2 cellular contexts compared by ENCODE assay signal in the genomic region with DNA sequence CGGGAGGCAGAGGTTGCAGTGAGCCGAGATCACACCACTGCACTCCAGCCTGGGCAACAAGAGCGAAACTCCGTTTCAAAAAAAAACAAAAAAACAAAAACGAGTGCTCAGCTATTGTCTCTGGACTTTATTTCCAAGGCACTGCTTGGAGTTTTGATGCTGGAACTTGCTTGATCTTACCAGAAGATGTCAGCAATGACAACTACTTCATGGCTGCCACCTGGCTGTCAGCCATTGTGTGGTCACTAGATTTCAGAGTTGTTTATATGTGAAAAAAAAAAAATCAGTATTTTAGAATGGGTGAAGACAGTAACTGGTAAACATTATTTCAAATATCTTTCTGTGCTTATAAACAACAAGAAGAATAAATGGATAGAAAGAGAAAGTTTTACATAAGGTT.
TF ChIP-seq lines count a peak whose summit lies in the region.

No MANE protein-coding gene starts in this region.

TF ChIP-seq in GM12878, 131 proteins besides CTCF, POLR2A, EP300 and RAD21:
- TF ChIP-seq YY1 (IDR thresholded peaks at IDR 0.05; ENCODE audit: low read depth, low read length) (peak; percentile 77), SKIL (IDR thresholded peaks at IDR 0.05; ENCODE audit: low read depth, poor library complexity, severe bottlenecking) (no peak), ZNF384 (IDR thresholded peaks at IDR 0.05; ENCODE audit: borderline replicate concordance, low read depth, low read length) (no peak), PAX5 (IDR thresholded peaks at IDR 0.05; ENCODE audit: borderline replicate concordance, low read depth, low read length) (no peak)

TF ChIP-seq in neural cell, 6 proteins besides CTCF, POLR2A, EP300 and RAD21:
- peak; percentile 78 for TF ChIP-seq SMC3 (conservative IDR thresholded peaks at IDR 0.05; ENCODE audit: poor library complexity)
- TF ChIP-seq, protein P1, sequence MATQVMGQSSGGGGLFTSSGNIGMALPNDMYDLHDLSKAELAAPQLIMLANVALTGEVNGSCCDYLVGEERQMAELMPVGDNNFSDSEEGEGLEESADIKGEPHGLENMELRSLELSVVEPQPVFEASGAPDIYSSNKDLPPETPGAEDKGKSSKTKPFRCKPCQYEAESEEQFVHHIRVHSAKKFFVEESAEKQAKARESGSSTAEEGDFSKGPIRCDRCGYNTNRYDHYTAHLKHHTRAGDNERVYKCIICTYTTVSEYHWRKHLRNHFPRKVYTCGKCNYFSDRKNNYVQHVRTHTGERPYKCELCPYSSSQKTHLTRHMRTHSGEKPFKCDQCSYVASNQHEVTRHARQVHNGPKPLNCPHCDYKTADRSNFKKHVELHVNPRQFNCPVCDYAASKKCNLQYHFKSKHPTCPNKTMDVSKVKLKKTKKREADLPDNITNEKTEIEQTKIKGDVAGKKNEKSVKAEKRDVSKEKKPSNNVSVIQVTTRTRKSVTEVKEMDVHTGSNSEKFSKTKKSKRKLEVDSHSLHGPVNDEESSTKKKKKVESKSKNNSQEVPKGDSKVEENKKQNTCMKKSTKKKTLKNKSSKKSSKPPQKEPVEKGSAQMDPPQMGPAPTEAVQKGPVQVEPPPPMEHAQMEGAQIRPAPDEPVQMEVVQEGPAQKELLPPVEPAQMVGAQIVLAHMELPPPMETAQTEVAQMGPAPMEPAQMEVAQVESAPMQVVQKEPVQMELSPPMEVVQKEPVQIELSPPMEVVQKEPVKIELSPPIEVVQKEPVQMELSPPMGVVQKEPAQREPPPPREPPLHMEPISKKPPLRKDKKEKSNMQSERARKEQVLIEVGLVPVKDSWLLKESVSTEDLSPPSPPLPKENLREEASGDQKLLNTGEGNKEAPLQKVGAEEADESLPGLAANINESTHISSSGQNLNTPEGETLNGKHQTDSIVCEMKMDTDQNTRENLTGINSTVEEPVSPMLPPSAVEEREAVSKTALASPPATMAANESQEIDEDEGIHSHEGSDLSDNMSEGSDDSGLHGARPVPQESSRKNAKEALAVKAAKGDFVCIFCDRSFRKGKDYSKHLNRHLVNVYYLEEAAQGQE (IDR thresholded peaks at IDR 0.05; ENCODE audit: borderline replicate concordance), result no peak
